Comparison of ENCODE assay signal across 1 cellular context in the genomic region with DNA sequence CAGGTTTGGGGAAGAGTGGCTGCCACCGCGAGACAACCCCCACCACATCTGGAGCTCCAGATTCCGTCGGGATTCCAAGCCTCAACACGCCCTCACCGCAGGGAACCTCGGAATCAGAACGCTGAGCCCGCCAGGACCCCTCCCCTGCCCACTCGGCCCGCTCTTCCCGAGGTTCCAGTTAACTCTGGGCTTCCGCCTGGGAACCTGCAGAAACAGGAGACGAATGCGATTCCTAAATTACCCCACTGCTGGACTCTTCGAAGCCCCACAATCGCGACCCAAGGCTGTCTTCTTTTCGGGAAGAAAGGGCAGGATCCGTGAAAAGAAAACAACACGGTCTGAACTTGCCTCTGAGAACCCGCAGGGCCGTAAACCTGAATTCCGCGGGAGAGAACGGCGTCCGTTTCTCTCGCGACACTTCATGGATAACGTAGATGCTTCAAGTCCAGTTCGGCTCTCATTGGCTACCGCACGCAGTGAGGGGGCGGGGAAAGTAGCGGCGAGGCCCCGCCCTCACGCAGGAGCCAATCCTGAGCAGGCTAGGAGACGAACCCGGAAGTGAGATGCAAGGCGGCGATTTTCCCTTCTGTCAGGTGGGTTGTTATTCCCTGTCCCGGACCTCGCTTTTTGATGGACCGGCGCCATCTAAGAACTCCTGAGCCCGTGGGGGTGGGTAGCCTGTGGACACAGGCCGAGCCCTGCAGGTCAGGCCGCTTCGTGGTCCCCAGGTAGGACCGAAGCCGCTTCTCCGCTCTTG.
TF ChIP-seq lines count a peak whose summit lies in the region.

A gene with protein sequence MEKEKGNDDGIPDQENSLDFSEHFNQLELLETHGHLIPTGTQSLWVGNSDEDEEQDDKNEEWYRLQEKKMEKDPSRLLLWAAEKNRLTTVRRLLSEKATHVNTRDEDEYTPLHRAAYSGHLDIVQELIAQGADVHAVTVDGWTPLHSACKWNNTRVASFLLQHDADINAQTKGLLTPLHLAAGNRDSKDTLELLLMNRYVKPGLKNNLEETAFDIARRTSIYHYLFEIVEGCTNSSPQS (plus strand): TSS at position 542 of the 757 bp plus-strand sequence. CDS start 2,710 bp downstream, outside the sequence.
A gene (minus strand): TSS at position 402 of the 757 bp plus-strand sequence. CDS start 1,043 bp downstream, outside the sequence.

TF ChIP-seq in GM12878, 131 proteins besides CTCF, POLR2A, EP300 and RAD21 (continued from another document and continues in another):
- TF ChIP-seq NRF1 (conservative IDR thresholded peaks at IDR 0.05; ENCODE audit: low read depth, low read length) (peak; percentile 27; the same call in 1 of the 2 replicates), WRNIP1 (IDR thresholded peaks at IDR 0.05; ENCODE audit: borderline replicate concordance, low read depth, low read length) (0 out of 2 replicates have a peak, but pooled peaks have one; percentile 15), STAT1 (conservative IDR thresholded peaks at IDR 0.05) (no peak), RCOR1 (conservative IDR thresholded peaks at IDR 0.05; ENCODE audit: low read depth, low read length) (peak; percentile 95; the same call in 1 of the 2 replicates), ESRRA (IDR thresholded peaks at IDR 0.05; ENCODE audit: low read length) (no peak), RELA (IDR thresholded peaks at IDR 0.05; ENCODE audit: borderline replicate concordance, partially characterized antibody) (peak; percentile 70), NFYA (IDR thresholded peaks at IDR 0.05; ENCODE audit: borderline replicate concordance, low read depth, low read length) (no peak; the same call in 1 of the 2 replicates), PAX8 (IDR thresholded peaks at IDR 0.05) (no peak), STAT3 (IDR thresholded peaks at IDR 0.05; ENCODE audit: low read depth, low read length) (no peak), LARP7 (IDR thresholded peaks at IDR 0.05) (0 out of 2 replicates have a peak, but pooled peaks have one; percentile 48), POLR2AphosphoS5 (IDR thresholded peaks at IDR 0.05; ENCODE audit: low read length) (peak; percentile 79), HDAC6 (IDR thresholded peaks at IDR 0.05; ENCODE audit: unreplicated experiment) (no peak), MTA3 (IDR thresholded peaks at IDR 0.05; ENCODE audit: borderline replicate concordance, low read length) (no peak), CEBPB (IDR thresholded peaks at IDR 0.05; ENCODE audit: borderline replicate concordance in 1 of 2, low read depth in 2 of 2, low read length in 2 of 2) (no peak), EZH2 (IDR thresholded peaks at IDR 0.05; ENCODE audit: borderline replicate concordance, control insufficient read depth, low read depth, low read length) (no peak), ZNF217 (IDR thresholded peaks at IDR 0.05) (no peak), POLR2AphosphoS2 (IDR thresholded peaks at IDR 0.05; ENCODE audit: low read depth, low read length) (peak; percentile 68; the same call in 1 of the 2 replicates), RB1 (IDR thresholded peaks at IDR 0.05; ENCODE audit: borderline replicate concordance) (peak; percentile 57; the same call in 1 of the 2 replicates), CHD2 (IDR thresholded peaks at IDR 0.05; ENCODE audit: borderline replicate concordance, low read depth, low read length) (peak; percentile 97), SREBF1 (IDR thresholded peaks at IDR 0.05; ENCODE audit: low read length) (no peak), PAX5 (IDR thresholded peaks at IDR 0.05; ENCODE audit: borderline replicate concordance, low read depth, low read length) (no peak), SMC3 (IDR thresholded peaks at IDR 0.05; ENCODE audit: borderline replicate concordance, low read length) (no peak), ZNF384 (IDR thresholded peaks at IDR 0.05; ENCODE audit: borderline replicate concordance, low read depth, low read length) (no peak), NFXL1 (IDR thresholded peaks at IDR 0.05; ENCODE audit: borderline replicate concordance) (no peak), GABPA (IDR thresholded peaks at IDR 0.05; ENCODE audit: low read depth) (no peak), RFX5 (IDR thresholded peaks at IDR 0.05; ENCODE audit: low read depth, low read length) (peak; percentile 57; the same call in 1 of the 2 replicates), SIX5 (IDR thresholded peaks at IDR 0.05; ENCODE audit: low read depth, low read length, severe bottlenecking) (no peak), BCL11A (IDR thresholded peaks at IDR 0.05; ENCODE audit: low read depth, low read length) (no peak), POU2F2 (IDR thresholded peaks at IDR 0.05; ENCODE audit: borderline replicate concordance, low read depth, low read length) (0 out of 3 replicates have a peak, but pooled peaks have one; percentile 13), FOXK2 (IDR thresholded peaks at IDR 0.05) (no peak), ATF7 (IDR thresholded peaks at IDR 0.05; ENCODE audit: low read depth) (peak; percentile 55), GATAD2B (conservative IDR thresholded peaks at IDR 0.05; ENCODE audit: low read depth) (peak; percentile 51; the same call in 1 of the 2 replicates)
- TF ChIP-seq, protein P1, sequence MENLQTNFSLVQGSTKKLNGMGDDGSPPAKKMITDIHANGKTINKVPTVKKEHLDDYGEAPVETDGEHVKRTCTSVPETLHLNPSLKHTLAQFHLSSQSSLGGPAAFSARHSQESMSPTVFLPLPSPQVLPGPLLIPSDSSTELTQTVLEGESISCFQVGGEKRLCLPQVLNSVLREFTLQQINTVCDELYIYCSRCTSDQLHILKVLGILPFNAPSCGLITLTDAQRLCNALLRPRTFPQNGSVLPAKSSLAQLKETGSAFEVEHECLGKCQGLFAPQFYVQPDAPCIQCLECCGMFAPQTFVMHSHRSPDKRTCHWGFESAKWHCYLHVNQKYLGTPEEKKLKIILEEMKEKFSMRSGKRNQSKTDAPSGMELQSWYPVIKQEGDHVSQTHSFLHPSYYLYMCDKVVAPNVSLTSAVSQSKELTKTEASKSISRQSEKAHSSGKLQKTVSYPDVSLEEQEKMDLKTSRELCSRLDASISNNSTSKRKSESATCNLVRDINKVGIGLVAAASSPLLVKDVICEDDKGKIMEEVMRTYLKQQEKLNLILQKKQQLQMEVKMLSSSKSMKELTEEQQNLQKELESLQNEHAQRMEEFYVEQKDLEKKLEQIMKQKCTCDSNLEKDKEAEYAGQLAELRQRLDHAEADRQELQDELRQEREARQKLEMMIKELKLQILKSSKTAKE (IDR thresholded peaks at IDR 0.05; ENCODE audit: low read depth, poor library complexity, severe bottlenecking) = no peak
- TF ChIP-seq, protein P2, sequence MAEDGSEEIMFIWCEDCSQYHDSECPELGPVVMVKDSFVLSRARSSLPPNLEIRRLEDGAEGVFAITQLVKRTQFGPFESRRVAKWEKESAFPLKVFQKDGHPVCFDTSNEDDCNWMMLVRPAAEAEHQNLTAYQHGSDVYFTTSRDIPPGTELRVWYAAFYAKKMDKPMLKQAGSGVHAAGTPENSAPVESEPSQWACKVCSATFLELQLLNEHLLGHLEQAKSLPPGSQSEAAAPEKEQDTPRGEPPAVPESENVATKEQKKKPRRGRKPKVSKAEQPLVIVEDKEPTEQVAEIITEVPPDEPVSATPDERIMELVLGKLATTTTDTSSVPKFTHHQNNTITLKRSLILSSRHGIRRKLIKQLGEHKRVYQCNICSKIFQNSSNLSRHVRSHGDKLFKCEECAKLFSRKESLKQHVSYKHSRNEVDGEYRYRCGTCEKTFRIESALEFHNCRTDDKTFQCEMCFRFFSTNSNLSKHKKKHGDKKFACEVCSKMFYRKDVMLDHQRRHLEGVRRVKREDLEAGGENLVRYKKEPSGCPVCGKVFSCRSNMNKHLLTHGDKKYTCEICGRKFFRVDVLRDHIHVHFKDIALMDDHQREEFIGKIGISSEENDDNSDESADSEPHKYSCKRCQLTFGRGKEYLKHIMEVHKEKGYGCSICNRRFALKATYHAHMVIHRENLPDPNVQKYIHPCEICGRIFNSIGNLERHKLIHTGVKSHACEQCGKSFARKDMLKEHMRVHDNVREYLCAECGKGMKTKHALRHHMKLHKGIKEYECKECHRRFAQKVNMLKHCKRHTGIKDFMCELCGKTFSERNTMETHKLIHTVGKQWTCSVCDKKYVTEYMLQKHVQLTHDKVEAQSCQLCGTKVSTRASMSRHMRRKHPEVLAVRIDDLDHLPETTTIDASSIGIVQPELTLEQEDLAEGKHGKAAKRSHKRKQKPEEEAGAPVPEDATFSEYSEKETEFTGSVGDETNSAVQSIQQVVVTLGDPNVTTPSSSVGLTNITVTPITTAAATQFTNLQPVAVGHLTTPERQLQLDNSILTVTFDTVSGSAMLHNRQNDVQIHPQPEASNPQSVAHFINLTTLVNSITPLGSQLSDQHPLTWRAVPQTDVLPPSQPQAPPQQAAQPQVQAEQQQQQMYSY (CRISPR knock-in tag; IDR thresholded peaks at IDR 0.05) = no peak
- TF ChIP-seq, protein P3, sequence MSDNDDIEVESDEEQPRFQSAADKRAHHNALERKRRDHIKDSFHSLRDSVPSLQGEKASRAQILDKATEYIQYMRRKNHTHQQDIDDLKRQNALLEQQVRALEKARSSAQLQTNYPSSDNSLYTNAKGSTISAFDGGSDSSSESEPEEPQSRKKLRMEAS (IDR thresholded peaks at IDR 0.05; ENCODE audit: low read depth, low read length) = no peak
- TF ChIP-seq, protein P4, sequence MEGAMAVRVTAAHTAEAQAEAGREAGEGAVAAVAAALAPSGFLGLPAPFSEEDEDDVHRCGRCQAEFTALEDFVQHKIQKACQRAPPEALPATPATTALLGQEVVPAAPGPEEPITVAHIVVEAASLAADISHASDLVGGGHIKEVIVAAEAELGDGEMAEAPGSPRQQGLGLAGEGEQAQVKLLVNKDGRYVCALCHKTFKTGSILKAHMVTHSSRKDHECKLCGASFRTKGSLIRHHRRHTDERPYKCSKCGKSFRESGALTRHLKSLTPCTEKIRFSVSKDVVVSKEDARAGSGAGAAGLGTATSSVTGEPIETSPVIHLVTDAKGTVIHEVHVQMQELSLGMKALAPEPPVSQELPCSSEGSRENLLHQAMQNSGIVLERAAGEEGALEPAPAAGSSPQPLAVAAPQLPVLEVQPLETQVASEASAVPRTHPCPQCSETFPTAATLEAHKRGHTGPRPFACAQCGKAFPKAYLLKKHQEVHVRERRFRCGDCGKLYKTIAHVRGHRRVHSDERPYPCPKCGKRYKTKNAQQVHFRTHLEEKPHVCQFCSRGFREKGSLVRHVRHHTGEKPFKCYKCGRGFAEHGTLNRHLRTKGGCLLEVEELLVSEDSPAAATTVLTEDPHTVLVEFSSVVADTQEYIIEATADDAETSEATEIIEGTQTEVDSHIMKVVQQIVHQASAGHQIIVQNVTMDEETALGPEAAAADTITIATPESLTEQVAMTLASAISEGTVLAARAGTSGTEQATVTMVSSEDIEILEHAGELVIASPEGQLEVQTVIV (IDR thresholded peaks at IDR 0.05; ENCODE audit: borderline replicate concordance, partially characterized antibody) = peak; percentile 57
- TF ChIP-seq, protein P5, sequence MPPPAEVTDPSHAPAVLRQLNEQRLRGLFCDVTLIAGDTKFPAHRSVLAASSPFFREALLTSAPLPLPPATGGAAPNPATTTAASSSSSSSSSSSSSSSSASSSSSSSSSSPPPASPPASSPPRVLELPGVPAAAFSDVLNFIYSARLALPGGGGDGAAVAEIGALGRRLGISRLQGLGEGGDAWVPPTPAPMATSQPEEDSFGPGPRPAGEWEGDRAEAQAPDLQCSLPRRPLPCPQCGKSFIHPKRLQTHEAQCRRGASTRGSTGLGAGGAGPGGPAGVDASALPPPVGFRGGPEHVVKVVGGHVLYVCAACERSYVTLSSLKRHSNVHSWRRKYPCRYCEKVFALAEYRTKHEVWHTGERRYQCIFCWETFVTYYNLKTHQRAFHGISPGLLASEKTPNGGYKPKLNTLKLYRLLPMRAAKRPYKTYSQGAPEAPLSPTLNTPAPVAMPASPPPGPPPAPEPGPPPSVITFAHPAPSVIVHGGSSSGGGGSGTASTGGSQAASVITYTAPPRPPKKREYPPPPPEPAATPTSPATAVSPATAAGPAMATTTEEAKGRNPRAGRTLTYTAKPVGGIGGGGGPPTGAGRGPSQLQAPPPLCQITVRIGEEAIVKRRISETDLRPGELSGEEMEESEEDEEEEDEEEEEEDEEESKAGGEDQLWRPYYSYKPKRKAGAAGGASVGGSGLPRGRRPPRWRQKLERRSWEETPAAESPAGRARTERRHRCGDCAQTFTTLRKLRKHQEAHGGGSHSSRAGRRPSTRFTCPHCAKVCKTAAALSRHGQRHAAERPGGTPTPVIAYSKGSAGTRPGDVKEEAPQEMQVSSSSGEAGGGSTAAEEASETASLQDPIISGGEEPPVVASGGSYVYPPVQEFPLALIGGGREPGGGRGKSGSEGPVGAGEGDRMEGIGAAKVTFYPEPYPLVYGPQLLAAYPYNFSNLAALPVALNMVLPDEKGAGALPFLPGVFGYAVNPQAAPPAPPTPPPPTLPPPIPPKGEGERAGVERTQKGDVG (CRISPR knock-in tag; IDR thresholded peaks at IDR 0.05) = no peak
- TF ChIP-seq, protein P6, sequence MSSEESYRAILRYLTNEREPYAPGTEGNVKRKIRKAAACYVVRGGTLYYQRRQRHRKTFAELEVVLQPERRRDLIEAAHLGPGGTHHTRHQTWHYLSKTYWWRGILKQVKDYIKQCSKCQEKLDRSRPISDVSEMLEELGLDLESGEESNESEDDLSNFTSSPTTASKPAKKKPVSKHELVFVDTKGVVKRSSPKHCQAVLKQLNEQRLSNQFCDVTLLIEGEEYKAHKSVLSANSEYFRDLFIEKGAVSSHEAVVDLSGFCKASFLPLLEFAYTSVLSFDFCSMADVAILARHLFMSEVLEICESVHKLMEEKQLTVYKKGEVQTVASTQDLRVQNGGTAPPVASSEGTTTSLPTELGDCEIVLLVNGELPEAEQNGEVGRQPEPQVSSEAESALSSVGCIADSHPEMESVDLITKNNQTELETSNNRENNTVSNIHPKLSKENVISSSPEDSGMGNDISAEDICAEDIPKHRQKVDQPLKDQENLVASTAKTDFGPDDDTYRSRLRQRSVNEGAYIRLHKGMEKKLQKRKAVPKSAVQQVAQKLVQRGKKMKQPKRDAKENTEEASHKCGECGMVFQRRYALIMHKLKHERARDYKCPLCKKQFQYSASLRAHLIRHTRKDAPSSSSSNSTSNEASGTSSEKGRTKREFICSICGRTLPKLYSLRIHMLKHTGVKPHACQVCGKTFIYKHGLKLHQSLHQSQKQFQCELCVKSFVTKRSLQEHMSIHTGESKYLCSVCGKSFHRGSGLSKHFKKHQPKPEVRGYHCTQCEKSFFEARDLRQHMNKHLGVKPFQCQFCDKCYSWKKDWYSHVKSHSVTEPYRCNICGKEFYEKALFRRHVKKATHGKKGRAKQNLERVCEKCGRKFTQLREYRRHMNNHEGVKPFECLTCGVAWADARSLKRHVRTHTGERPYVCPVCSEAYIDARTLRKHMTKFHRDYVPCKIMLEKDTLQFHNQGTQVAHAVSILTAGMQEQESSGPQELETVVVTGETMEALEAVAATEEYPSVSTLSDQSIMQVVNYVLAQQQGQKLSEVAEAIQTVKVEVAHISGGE (CRISPR knock-in tag; IDR thresholded peaks at IDR 0.05) = no peak
